13 cellular contexts compared by ENCODE assay signal in the genomic region with DNA sequence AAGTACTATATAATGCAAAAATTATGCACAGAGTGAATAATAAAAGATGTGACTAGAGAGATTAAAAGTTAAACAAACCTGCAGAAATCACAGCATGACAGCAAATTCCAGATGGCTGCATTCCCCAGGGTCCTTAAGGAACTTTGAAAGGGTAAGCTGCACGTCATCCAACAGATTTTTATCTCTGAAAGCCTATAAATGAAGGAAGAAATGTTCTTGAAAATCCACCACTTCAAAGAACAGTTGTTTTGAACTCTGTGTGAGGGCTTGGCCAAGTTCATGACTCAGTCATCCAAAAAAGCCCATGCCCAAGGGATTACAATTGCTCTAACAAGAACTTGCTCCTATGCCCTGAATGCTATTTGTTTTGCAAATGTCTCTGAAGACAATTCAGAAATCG.
DNase-seq lines count a peak whose midpoint lies in the region; ATAC-seq and TF ChIP-seq lines count a peak whose summit lies in the region.
"Had no signal": no experiment of that assay in that cellular context is flagged by ENCODE, and none has a peak within 500 bp of the region (broad histone marks: within the 10 kb centered on the region; RNA-seq: fewer than 3 reads in every experiment).

No MANE protein-coding gene starts in this region.

- no peak overlapping the region for H3K18ac ChIP-seq in mesenchymal stem cell (ENCODE audit: low read depth in 1 of 2, low read length in 2 of 2)

- intact Hi-C loops in body of pancreas (cut with DNase I) (no loop called here), sigmoid colon (cut with DNase I) (no loop called here)

- TF ChIP-seq CTCF in body of pancreas (IDR thresholded peaks at IDR 0.05) = no peak
- no peak for TF ChIP-seq CTCF in sigmoid colon (IDR thresholded peaks at IDR 0.05)

- H3K36me3 ChIP-seq in body of pancreas (replicated peaks in 1 of 2; ENCODE audit: insufficient read depth in 1 of 2, low read depth in 2 of 2) (no peaks in the 10 kb centered on the region), mesenchymal stem cell (ENCODE audit: control insufficient read depth in 1 of 2, insufficient read depth in 2 of 2, low read depth in 1 of 2, low read length in 2 of 2) (no peaks in the 10 kb centered on the region), sigmoid colon (no peaks in the 10 kb centered on the region)

- no peaks in the 10 kb centered on the region for H3K27me3 Mint-ChIP-seq in stimulated activated memory B cell treated with anti-CD40 and anti-IgM and Interleukin-4, amounts not matched to agents 10 μg/mL and 1 μg/mL and 100 μg/mL, for 72 hours

- 25 to 29% methylated on average over 2 of the region's 2 CpGs for WGBS in body of pancreas, 2 donors
- 50% methylated on average over 1 of the region's 2 CpGs for WGBS in mesenchymal stem cell
- WGBS in sigmoid colon, 2 donors = 21 to 25% methylated on average over 2 of the region's 2 CpGs

- H3K9ac ChIP-seq in mesenchymal stem cell (ENCODE audit: low read length) = no peak overlapping the region
- H3K9ac ChIP-seq: GM23248 had no signal

- ATAC-seq in body of pancreas (peak; percentile 35), HG03280 (IDR thresholded peaks at IDR 0.05; ENCODE audit: unreplicated experiment) (no peak), GM19397 (IDR thresholded peaks at IDR 0.05; ENCODE audit: unreplicated experiment) (no peak)
- ATAC-seq in stimulated activated memory B cell treated with anti-CD40 and anti-IgM and Interleukin-4, amounts not matched to agents 10 μg/mL and 1 μg/mL and 100 μg/mL, for 72 hours = no peak
- ATAC-seq: activated CD8-positive, alpha-beta T cell treated with anti-CD3 and anti-CD28 coated beads, Interleukin-2, amount 10 ng/mL, durations not matched to agents 7 days and 5 days had no signal

- H2BK12ac ChIP-seq in mesenchymal stem cell (ENCODE audit: low read length in 2 of 2) = no peak overlapping the region

- H4K91ac ChIP-seq in mesenchymal stem cell (ENCODE audit: low read length) = no peak overlapping the region

- H2AFZ ChIP-seq in mesenchymal stem cell (ENCODE audit: low read depth, low read length) = no peak overlapping the region
- H2AFZ ChIP-seq: GM23248 had no signal

- no peak overlapping the region for H2BK5ac ChIP-seq in mesenchymal stem cell (ENCODE audit: low read depth, low read length, poor library complexity, severe bottlenecking)

- H3K4me1 Mint-ChIP-seq in stimulated activated memory B cell treated with anti-CD40 and anti-IgM and Interleukin-4, amounts not matched to agents 10 μg/mL and 1 μg/mL and 100 μg/mL, for 72 hours = no peaks in the 10 kb centered on the region
- H3K4me1 Mint-ChIP-seq: immature natural killer cell had no signal

- H3K14ac ChIP-seq in mesenchymal stem cell (ENCODE audit: low read length in 2 of 2) = no peak overlapping the region

- H3K4me2 ChIP-seq in mesenchymal stem cell (ENCODE audit: low read length, poor library complexity, severe bottlenecking) = no peak overlapping the region

- peaks cover 19% of the 10 kb centered on the region for H3K9me3 Mint-ChIP-seq in stimulated activated memory B cell treated with anti-CD40 and anti-IgM and Interleukin-4, amounts not matched to agents 10 μg/mL and 1 μg/mL and 100 μg/mL, for 72 hours

- no peaks in the 10 kb centered on the region for H3K36me3 Mint-ChIP-seq in stimulated activated memory B cell treated with anti-CD40 and anti-IgM and Interleukin-4, amounts not matched to agents 10 μg/mL and 1 μg/mL and 100 μg/mL, for 72 hours

- H3K79me1 ChIP-seq in mesenchymal stem cell (replicated peaks; ENCODE audit: low read length, poor library complexity, severe bottlenecking) = no peaks in the 10 kb centered on the region

- H2AK5ac ChIP-seq in mesenchymal stem cell (ENCODE audit: low read length, severe bottlenecking) = no peak overlapping the region

- H3K4me3 Mint-ChIP-seq in stimulated activated memory B cell treated with anti-CD40 and anti-IgM and Interleukin-4, amounts not matched to agents 10 μg/mL and 1 μg/mL and 100 μg/mL, for 72 hours = no peak overlapping the region
- H3K4me3 Mint-ChIP-seq: activated CD8-positive, alpha-beta T cell treated with anti-CD3 and anti-CD28 coated beads, Interleukin-2, amount 10 ng/mL, durations not matched to agents 7 days and 5 days; immature natural killer cell had no signal

- H3K9me3 ChIP-seq in body of pancreas = no peaks in the 10 kb centered on the region
- peaks cover 14% of the 10 kb centered on the region for H3K9me3 ChIP-seq in mesenchymal stem cell (ENCODE audit: control insufficient read depth, low read length)
- peaks cover 0 to 3% (median 1%) of the 10 kb centered on the region in 4 donors for H3K9me3 ChIP-seq in sigmoid colon

- H2BK120ac ChIP-seq in mesenchymal stem cell (ENCODE audit: low read depth, low read length) = no peak overlapping the region

- peak; percentile 88 for DNase-seq in COLO829 (ENCODE audit: low spot score)
- peak; percentile 26 for DNase-seq in LoVo (ENCODE audit: low spot score)
- DNase-seq in body of pancreas = peak in 2 of 4 donors; percentile 5 to 16
- DNase-seq in mesenchymal stem cell = peak; percentile 68
- no peak for DNase-seq in sigmoid colon
- DNase-seq: activated CD8-positive, alpha-beta T cell treated with anti-CD3 and anti-CD28 coated beads, Interleukin-2, amount 10 ng/mL, durations not matched to agents 7 days and 5 days; AML-193; DMS79 treated with DMSO at 0.1 percent for 48 hours; GM23248; immature natural killer cell had no signal

- H3K27me3 ChIP-seq in body of pancreas (no peaks in the 10 kb centered on the region), mesenchymal stem cell (ENCODE audit: control insufficient read depth in 1 of 2, insufficient read depth in 1 of 2, low read length in 2 of 2) (no peaks in the 10 kb centered on the region), sigmoid colon (no peaks in the 10 kb centered on the region)

- H3K23ac ChIP-seq in mesenchymal stem cell (ENCODE audit: low read length in 2 of 2) = no peak overlapping the region

- no peak for TF ChIP-seq EP300 in sigmoid colon (IDR thresholded peaks at IDR 0.05)

- H3K27ac ChIP-seq in body of pancreas (no peak overlapping the region), mesenchymal stem cell (ENCODE audit: low read length, poor library complexity, severe bottlenecking) (no peak overlapping the region), sigmoid colon (no peak overlapping the region)
- H3K27ac ChIP-seq: GM23248 had no signal

- no peak overlapping the region for H4K8ac ChIP-seq in mesenchymal stem cell (ENCODE audit: low read length)

- no peak overlapping the region for H2BK15ac ChIP-seq in mesenchymal stem cell (ENCODE audit: low read depth, poor library complexity, severe bottlenecking)

- H3K4me3 ChIP-seq in body of pancreas = no peak overlapping the region
- H3K4me3 ChIP-seq in mesenchymal stem cell (ENCODE audit: insufficient read depth in 1 of 2, low read depth in 1 of 2, low read length in 2 of 2) = no peak overlapping the region
- H3K4me3 ChIP-seq in sigmoid colon = no peak overlapping the region
- H3K4me3 ChIP-seq: GM23248 had no signal

- TF ChIP-seq POLR2A in body of pancreas (IDR thresholded peaks at IDR 0.05) = no peak
- no peak for TF ChIP-seq POLR2A in sigmoid colon (IDR thresholded peaks at IDR 0.05)

- no peak overlapping the region for H3K27ac Mint-ChIP-seq in stimulated activated memory B cell treated with anti-CD40 and anti-IgM and Interleukin-4, amounts not matched to agents 10 μg/mL and 1 μg/mL and 100 μg/mL, for 72 hours
- H3K27ac Mint-ChIP-seq: activated CD8-positive, alpha-beta T cell treated with anti-CD3 and anti-CD28 coated beads, Interleukin-2, amount 10 ng/mL, durations not matched to agents 7 days and 5 days; immature natural killer cell had no signal

- no peaks in the 10 kb centered on the region for H3K4me1 ChIP-seq in body of pancreas
- no peaks in the 10 kb centered on the region for H3K4me1 ChIP-seq in mesenchymal stem cell (ENCODE audit: control insufficient read depth, insufficient read depth, low read depth, low read length)
- H3K4me1 ChIP-seq in sigmoid colon = no peaks in the 10 kb centered on the region

- H3K4ac ChIP-seq in mesenchymal stem cell (ENCODE audit: low read depth in 1 of 2, low read length in 2 of 2) = no peak overlapping the region
